1 cellular context compared by ENCODE assay signal in the genomic region with DNA sequence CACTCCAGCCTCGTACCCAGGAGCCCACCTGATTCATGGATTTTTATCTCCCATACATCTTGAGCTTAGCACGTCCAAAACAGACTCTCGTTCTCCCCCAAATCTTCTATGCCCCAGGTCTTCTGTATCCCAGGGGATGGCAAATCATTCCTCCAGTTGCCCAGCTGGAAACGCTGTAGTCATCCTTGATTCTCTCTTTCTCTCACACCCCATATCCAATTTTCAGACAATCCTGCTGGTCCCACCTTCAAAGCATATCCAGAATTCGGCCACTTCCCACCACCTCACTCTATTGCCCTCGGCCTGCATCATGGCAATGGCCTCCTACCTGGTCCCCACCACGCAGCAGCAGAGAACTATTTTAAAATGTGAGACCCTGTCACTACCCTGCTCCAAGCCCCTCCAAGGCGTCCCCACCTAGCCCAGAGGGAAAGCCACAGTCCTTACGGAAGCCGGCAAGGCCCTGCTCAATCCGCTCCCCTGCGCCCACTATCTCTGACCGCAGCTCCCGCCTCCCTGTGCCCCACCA.
TF ChIP-seq lines count a peak whose summit lies in the region.

No MANE protein-coding gene starts in this region.

TF ChIP-seq in HepG2, 621 proteins besides CTCF, POLR2A, EP300 and RAD21 (continued from another document):
- TF ChIP-seq, protein P1, sequence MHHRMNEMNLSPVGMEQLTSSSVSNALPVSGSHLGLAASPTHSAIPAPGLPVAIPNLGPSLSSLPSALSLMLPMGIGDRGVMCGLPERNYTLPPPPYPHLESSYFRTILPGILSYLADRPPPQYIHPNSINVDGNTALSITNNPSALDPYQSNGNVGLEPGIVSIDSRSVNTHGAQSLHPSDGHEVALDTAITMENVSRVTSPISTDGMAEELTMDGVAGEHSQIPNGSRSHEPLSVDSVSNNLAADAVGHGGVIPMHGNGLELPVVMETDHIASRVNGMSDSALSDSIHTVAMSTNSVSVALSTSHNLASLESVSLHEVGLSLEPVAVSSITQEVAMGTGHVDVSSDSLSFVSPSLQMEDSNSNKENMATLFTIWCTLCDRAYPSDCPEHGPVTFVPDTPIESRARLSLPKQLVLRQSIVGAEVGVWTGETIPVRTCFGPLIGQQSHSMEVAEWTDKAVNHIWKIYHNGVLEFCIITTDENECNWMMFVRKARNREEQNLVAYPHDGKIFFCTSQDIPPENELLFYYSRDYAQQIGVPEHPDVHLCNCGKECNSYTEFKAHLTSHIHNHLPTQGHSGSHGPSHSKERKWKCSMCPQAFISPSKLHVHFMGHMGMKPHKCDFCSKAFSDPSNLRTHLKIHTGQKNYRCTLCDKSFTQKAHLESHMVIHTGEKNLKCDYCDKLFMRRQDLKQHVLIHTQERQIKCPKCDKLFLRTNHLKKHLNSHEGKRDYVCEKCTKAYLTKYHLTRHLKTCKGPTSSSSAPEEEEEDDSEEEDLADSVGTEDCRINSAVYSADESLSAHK (CRISPR knock-in tag; IDR thresholded peaks at IDR 0.05; ENCODE audit: borderline replicate concordance) = no peak
- TF ChIP-seq, protein P2, sequence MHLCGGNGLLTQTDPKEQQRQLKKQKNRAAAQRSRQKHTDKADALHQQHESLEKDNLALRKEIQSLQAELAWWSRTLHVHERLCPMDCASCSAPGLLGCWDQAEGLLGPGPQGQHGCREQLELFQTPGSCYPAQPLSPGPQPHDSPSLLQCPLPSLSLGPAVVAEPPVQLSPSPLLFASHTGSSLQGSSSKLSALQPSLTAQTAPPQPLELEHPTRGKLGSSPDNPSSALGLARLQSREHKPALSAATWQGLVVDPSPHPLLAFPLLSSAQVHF (CRISPR knock-in tag; IDR thresholded peaks at IDR 0.05) = no peak
- TF ChIP-seq THAP11 (CRISPR knock-in tag; IDR thresholded peaks at IDR 0.05) (0 out of 2 replicates have a peak, but pooled peaks have one; percentile 6), EED (CRISPR knock-in tag; IDR thresholded peaks at IDR 0.05) (peak; percentile 13; the same call in 1 of the 2 replicates), DMAP1 (CRISPR knock-in tag; IDR thresholded peaks at IDR 0.05) (no peak), ZNF280D (CRISPR knock-in tag; IDR thresholded peaks at IDR 0.05) (0 out of 2 replicates have a peak, but pooled peaks have one; percentile 11), CSRNP1 (CRISPR knock-in tag; IDR thresholded peaks at IDR 0.05) (peak; percentile 16; the same call in 1 of the 2 replicates), ZBTB42 (CRISPR knock-in tag; IDR thresholded peaks at IDR 0.05) (0 out of 2 replicates have a peak, but pooled peaks have one; percentile 32), ZNF572 (CRISPR knock-in tag; IDR thresholded peaks at IDR 0.05) (0 out of 2 replicates have a peak, but pooled peaks have one; percentile 49), ZNF501 (CRISPR knock-in tag; IDR thresholded peaks at IDR 0.05) (0 out of 2 replicates have a peak, but pooled peaks have one; percentile 47), USF2 (IDR thresholded peaks at IDR 0.05; ENCODE audit: low read depth, low read length) (no peak), USF2 (CRISPR knock-in tag; IDR thresholded peaks at IDR 0.05; ENCODE audit: borderline replicate concordance) (peak; percentile 27; the same call in 1 of the 2 replicates)
- TF ChIP-seq, protein P3, sequence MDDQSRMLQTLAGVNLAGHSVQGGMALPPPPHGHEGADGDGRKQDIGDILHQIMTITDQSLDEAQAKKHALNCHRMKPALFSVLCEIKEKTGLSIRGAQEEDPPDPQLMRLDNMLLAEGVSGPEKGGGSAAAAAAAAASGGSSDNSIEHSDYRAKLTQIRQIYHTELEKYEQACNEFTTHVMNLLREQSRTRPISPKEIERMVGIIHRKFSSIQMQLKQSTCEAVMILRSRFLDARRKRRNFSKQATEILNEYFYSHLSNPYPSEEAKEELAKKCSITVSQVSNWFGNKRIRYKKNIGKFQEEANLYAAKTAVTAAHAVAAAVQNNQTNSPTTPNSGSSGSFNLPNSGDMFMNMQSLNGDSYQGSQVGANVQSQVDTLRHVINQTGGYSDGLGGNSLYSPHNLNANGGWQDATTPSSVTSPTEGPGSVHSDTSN (CRISPR knock-in tag; IDR thresholded peaks at IDR 0.05; ENCODE audit: borderline replicate concordance) = no peak
